ENCODE assay signal across 20 cellular contexts in the genomic region with DNA sequence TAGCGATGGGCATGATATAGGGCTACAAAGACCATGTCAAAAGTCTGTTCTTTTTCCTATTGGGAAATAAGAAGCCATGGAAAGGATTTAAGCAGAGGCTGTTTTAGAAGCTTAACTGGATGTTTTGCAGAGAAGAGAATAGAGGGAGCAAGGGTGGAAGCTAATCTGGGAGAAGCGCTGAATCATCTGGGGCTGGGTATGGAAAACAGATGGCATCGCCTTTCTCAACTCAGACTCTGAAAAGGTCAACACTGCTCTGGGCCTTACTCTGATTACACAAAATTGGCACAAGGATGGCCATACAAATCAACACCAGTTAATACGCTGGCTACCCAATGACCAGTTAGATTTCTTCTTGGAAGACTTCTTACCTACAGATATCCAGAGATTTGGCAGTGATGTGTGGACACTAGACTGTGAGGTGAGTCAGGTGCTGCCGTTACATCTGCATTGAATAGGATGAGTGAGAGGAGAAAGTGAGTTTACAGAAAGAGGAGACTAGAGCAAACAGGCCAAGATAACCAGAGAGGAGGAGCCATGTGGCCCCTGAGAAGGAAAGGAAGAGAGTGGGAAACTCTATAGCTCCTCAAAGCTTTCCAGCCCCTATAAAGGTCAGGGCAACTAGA. TPM values are rescaled to one million over a fixed set of nuclear protein-coding genes. Genes with fewer than 3 reads are reported as not detected.
A peak's percentile ranks its signal among the peaks of the same experiment; 100 is the strongest.
DNase-seq lines count a peak whose midpoint lies in the region; ATAC-seq and TF ChIP-seq lines count a peak whose summit lies in the region.
"Had no signal": no experiment of that assay in that cellular context is flagged by ENCODE, and none has a peak within 500 bp of the region (broad histone marks: within the 10 kb centered on the region; RNA-seq: fewer than 3 reads in every experiment).

No MANE protein-coding gene starts in this region.

- no peaks in the 10 kb centered on the region for H3K9me3 Mint-ChIP-seq in nephron progenitor cell
- H3K9me3 Mint-ChIP-seq: activated CD4-positive, alpha-beta T cell treated with anti-CD3 and anti-CD28 coated beads, Interleukin-2, amount 10 ng/mL, durations not matched to agents 7 days and 5 days; memory B cell had no signal

- H3K4me1 Mint-ChIP-seq in nephron progenitor cell, result peaks cover 10% of the 10 kb centered on the region
- H3K4me1 Mint-ChIP-seq: activated CD4-positive, alpha-beta T cell treated with anti-CD3 and anti-CD28 coated beads, Interleukin-2, amount 10 ng/mL, durations not matched to agents 7 days and 5 days; B cell; memory B cell had no signal

- DNase-seq in DMS 273 (lab: John Stamatoyannopoulos, UW; ENCODE audit: unreplicated experiment) (peak; percentile 46), DMS 273 treated with DMSO at 0.1 percent for 48 hours (lab: John Stamatoyannopoulos, UW) (no peak), NCI-H1694 treated with DMSO at 0.1 percent for 48 hours (lab: John Stamatoyannopoulos, UW) (peak; percentile 4), fibroblast of gingiva (ENCODE audit: low read depth) (peak; percentile 78), nephron progenitor cell (no peak), ureter (ENCODE audit: low spot score) (no peak), anterior cingulate cortex (lab: John Stamatoyannopoulos, UW) (no peak)
- DNase-seq: activated CD4-positive, alpha-beta T cell treated with anti-CD3 and anti-CD28 coated beads, Interleukin-2, amount 10 ng/mL, durations not matched to agents 7 days and 5 days; activated naive CD4-positive, alpha-beta T cell treated with anti-CD3 and anti-CD28 coated beads, Interleukin-2, amount 50 U/mL, for 16 hours; activated T-cell treated with anti-CD3 and anti-CD28 coated beads, Interleukin-2, amount 50 U/mL, for 48 hours; caudate nucleus; GF-D8; NCI-H187 treated with DMSO at 0.1 percent for 48 hours; NCI-H2227 treated with DMSO at 0.1 percent for 48 hours; NCI-H774; substantia nigra; upper lobe of right lung had no signal

- TF ChIP-seq CTCF in nephron progenitor cell (IDR thresholded peaks at IDR 0.05), result no peak

- H3K27ac Mint-ChIP-seq in nephron progenitor cell, result peak overlapping the region; percentile 11
- H3K27ac Mint-ChIP-seq: activated CD4-positive, alpha-beta T cell treated with anti-CD3 and anti-CD28 coated beads, Interleukin-2, amount 10 ng/mL, durations not matched to agents 7 days and 5 days; B cell; memory B cell had no signal

- H3K27me3 Mint-ChIP-seq in nephron progenitor cell (ENCODE audit: low read depth, poor library complexity), result peaks cover 37% of the 10 kb centered on the region

- H3K4me3 Mint-ChIP-seq in nephron progenitor cell, result no peak overlapping the region
- H3K4me3 Mint-ChIP-seq: activated CD4-positive, alpha-beta T cell treated with anti-CD3 and anti-CD28 coated beads, Interleukin-2, amount 10 ng/mL, durations not matched to agents 7 days and 5 days; B cell; memory B cell had no signal

- ATAC-seq in GM18867 (IDR thresholded peaks at IDR 0.05; ENCODE audit: unreplicated experiment), result no peak
- ATAC-seq: upper lobe of right lung had no signal

- no peaks in the 10 kb centered on the region for H3K36me3 Mint-ChIP-seq in nephron progenitor cell (ENCODE audit: low read depth)
- H3K36me3 Mint-ChIP-seq: memory B cell had no signal

RNA-seq across cellular contexts. Expression of a gene that starts 6.2 kb away (rescaled TPM):
- 138 TPM for total RNA-seq in ureter

Comparison
In these comparisons a context has a peak if more than half of its experiments do, and no peak if none do; other contexts are left out.
1. DNase-seq: peak in DMS 273 (single experiment), NCI-H1694 treated with DMSO at 0.1 percent for 48 hours (single experiment) and fibroblast of gingiva (single experiment); none in DMS 273 treated with DMSO at 0.1 percent for 48 hours (single experiment), nephron progenitor cell (single experiment), ureter (single experiment) and anterior cingulate cortex (0 of 58).